In genomic region chrX:41441934-41442823, GRCh38 we compare ENCODE assay signal across 8 cellular contexts. TPM values are rescaled to one million over a fixed set of nuclear protein-coding genes. Genes with fewer than 3 reads are reported as not detected.
A peak's percentile ranks its signal among the peaks of the same experiment; 100 is the strongest.
DNase-seq lines count a peak whose midpoint lies in the region; ATAC-seq and TF ChIP-seq lines count a peak whose summit lies in the region.

No MANE protein-coding gene starts in this region.

- H3K4me3 ChIP-seq in Jurkat, Clone E6-1 (ENCODE audit: low read length), result peak overlapping the region; percentile 27
- H3K4me3 ChIP-seq in astrocyte of the spinal cord (ENCODE audit: low read depth, low read length) (peak overlapping the region; percentile 32), iPS-11a (ENCODE audit: low read depth, low read length) (peak overlapping the region; percentile 35), skin epidermis (peak overlapping the region; percentile 5 to 23 (median 19))

- ATAC-seq in GM21717 (IDR thresholded peaks at IDR 0.05; ENCODE audit: unreplicated experiment), result peak; percentile 76

- DNase-seq in GM04504 (ENCODE audit: low read depth), result peak; percentile 59
- DNase-seq in Jurkat, Clone E6-1 (ENCODE audit: low read depth, low spot score), result peak; percentile 24
- DNase-seq in T-helper 9 cell, result peak; percentile 85
- DNase-seq in astrocyte of the spinal cord (ENCODE audit: low read depth, low spot score), result peak; percentile 65
- DNase-seq in cerebellar nuclear complex (lab: John Stamatoyannopoulos, UW), result no peak

- peak overlapping the region in 20 of 21 experiments; percentile 36 to 86 (median 73) for H3K27ac ChIP-seq in skin epidermis

- in situ Hi-C loops in astrocyte of the spinal cord (cut with HindIII; ENCODE audit: low sequenced_read_pairs), result no loop called here

- TF ChIP-seq CTCF in astrocyte of the spinal cord (IDR thresholded peaks at IDR 0.05; ENCODE audit: low read depth, low read length), result peak; percentile 46

RNA-seq across cellular contexts. Expression of gene NYX, which starts 5.0 kb away (rescaled TPM):
- polyA plus RNA-seq in Jurkat, Clone E6-1 (2012; ENCODE audit: insufficient read depth, insufficient read length), result not detected

Comparison
In these comparisons a context has a peak if more than half of its experiments do, and no peak if none do; other contexts are left out.
1. DNase-seq: peak in GM04504 (single experiment), Jurkat, Clone E6-1 (single experiment), T-helper 9 cell (single experiment) and astrocyte of the spinal cord (single experiment); none in cerebellar nuclear complex (0 of 2).
2. Peak in every context shown above with its lines, with median percentiles within 50 percentile points of each other: H3K4me3 ChIP-seq.